ENCODE assay signal across 1 cellular context in the genomic region with DNA sequence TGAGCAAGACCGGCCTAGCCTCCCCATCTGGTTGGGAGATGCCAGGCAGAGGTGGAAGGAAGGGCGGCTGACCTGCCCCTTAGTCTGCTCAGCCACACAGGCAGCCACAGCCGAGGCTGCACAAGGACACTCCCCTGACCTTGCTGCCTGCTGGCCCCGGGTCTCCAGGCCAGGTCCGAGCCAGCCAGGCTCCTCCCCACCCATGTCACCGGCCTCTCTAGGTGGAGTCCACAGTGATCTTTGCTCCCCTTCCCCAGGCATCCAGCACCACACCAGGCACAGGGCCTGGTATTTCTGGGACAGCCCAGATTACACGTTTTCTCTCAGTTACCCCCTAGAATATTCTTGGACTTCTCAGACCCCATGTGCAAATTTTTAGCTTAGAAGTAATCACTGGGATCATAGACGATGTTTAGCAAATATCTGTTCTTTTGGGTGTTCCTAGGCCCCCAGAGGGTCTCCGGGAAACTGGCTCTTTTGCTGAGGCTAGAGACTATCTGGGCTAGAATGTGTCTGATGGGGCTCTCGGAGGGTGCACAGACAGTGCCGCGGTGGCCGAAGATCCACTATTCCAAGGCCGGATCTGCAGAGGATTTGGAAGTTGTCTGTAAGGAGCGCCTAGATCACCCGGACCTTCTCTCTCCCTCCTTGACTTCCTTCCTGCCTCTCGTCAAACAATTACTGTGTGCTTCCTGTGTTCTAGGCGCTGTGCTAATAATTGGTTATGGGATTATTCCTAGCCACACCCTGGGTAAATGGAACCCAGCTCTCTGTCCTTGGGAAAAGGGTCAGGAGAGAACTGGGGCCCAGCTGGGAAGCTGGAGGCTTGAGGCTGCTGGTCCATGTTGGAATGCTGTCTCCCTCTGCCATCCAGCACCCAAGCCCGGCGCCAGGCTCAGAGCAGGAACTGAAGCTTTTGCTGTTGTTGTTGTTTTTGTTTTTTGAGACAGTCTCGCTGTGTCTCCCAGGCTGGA.
A peak's percentile ranks its signal among the peaks of the same experiment; 100 is the strongest.
TF ChIP-seq lines count a peak whose summit lies in the region.

No MANE protein-coding gene starts in this region.

TF ChIP-seq in HepG2, 621 proteins besides CTCF, POLR2A, EP300 and RAD21 (continued from another document and continues in another):
- TF ChIP-seq KDM3A (CRISPR knock-in tag; IDR thresholded peaks at IDR 0.05; ENCODE audit: low read depth) (peak; percentile 69; the same call in 1 of the 2 replicates), YEATS4 (CRISPR knock-in tag; IDR thresholded peaks at IDR 0.05; ENCODE audit: borderline replicate concordance) (peak; percentile 54; the same call in 1 of the 2 replicates), CREB1 (IDR thresholded peaks at IDR 0.05) (no peak), CREB1 (CRISPR knock-in tag; IDR thresholded peaks at IDR 0.05) (no peak), SMAD1 (CRISPR knock-in tag; IDR thresholded peaks at IDR 0.05; ENCODE audit: borderline replicate concordance, low read depth) (no peak; the same call in 1 of the 2 replicates), PHF20 (CRISPR knock-in tag; IDR thresholded peaks at IDR 0.05) (no peak), ZNF562 (CRISPR knock-in tag; IDR thresholded peaks at IDR 0.05; ENCODE audit: borderline replicate concordance) (no peak), ARNT2 (CRISPR knock-in tag; IDR thresholded peaks at IDR 0.05; ENCODE audit: low read depth) (peak; percentile 14; the same call in 1 of the 2 replicates), TOE1 (CRISPR knock-in tag; IDR thresholded peaks at IDR 0.05) (no peak), GABPA (IDR thresholded peaks at IDR 0.05; ENCODE audit: low read depth, low read length) (no peak), GABPA (CRISPR knock-in tag; IDR thresholded peaks at IDR 0.05; ENCODE audit: low read depth) (peak; percentile 29; the same call in 1 of the 2 replicates), ZNF891 (CRISPR knock-in tag; IDR thresholded peaks at IDR 0.05) (no peak; the same call in none of the 2 replicates), MTA1 (CRISPR knock-in tag; IDR thresholded peaks at IDR 0.05; ENCODE audit: borderline replicate concordance) (no peak; the same call in 1 of the 2 replicates), SRF (IDR thresholded peaks at IDR 0.05; ENCODE audit: low read depth, low read length) (no peak), NBN (conservative IDR thresholded peaks at IDR 0.05) (no peak), ZNF605 (CRISPR knock-in tag; IDR thresholded peaks at IDR 0.05) (peak; percentile 80), ELF1 (CRISPR knock-in tag; IDR thresholded peaks at IDR 0.05) (peak; percentile 33; the same call in 1 of the 2 replicates), ZNF337 (CRISPR knock-in tag; IDR thresholded peaks at IDR 0.05; ENCODE audit: borderline replicate concordance, low read depth) (peak; percentile 19; the same call in 1 of the 2 replicates), ZNF7 (CRISPR knock-in tag; IDR thresholded peaks at IDR 0.05) (no peak), ZNF207 (IDR thresholded peaks at IDR 0.05; ENCODE audit: borderline replicate concordance) (no peak), KAT7 (CRISPR knock-in tag; IDR thresholded peaks at IDR 0.05; ENCODE audit: borderline replicate concordance) (no peak), FOXP1 (IDR thresholded peaks at IDR 0.05) (no peak), FOXP1 (CRISPR knock-in tag; IDR thresholded peaks at IDR 0.05) (peak; percentile 32; the same call in 1 of the 2 replicates), ZNF253 (CRISPR knock-in tag; IDR thresholded peaks at IDR 0.05; ENCODE audit: borderline replicate concordance) (no peak), ZNF12 (CRISPR knock-in tag; IDR thresholded peaks at IDR 0.05) (no peak), ZSCAN12 (CRISPR knock-in tag; IDR thresholded peaks at IDR 0.05) (no peak), ZBTB7A (CRISPR knock-in tag; IDR thresholded peaks at IDR 0.05) (peak; percentile 56; the same call in 1 of the 2 replicates), FOXC1 (CRISPR knock-in tag; IDR thresholded peaks at IDR 0.05; ENCODE audit: borderline replicate concordance) (no peak), JARID2 (CRISPR knock-in tag; IDR thresholded peaks at IDR 0.05; ENCODE audit: insufficient replicate concordance) (no peak), ZNF282 (IDR thresholded peaks at IDR 0.05; ENCODE audit: partially characterized antibody) (no peak), RCOR2 (CRISPR knock-in tag; IDR thresholded peaks at IDR 0.05) (peak; percentile 78), ZNF549 (CRISPR knock-in tag; IDR thresholded peaks at IDR 0.05) (no peak), ZBTB42 (CRISPR knock-in tag; IDR thresholded peaks at IDR 0.05) (no peak; the same call in 1 of the 2 replicates), SNAPC2 (CRISPR knock-in tag; IDR thresholded peaks at IDR 0.05) (no peak), ZNF3 (CRISPR knock-in tag; IDR thresholded peaks at IDR 0.05) (0 out of 2 replicates have a peak, but pooled peaks have one; percentile 28), ZNF292 (CRISPR knock-in tag; IDR thresholded peaks at IDR 0.05; ENCODE audit: borderline replicate concordance, low read depth) (peak; percentile 73), ZFP36 (IDR thresholded peaks at IDR 0.05; ENCODE audit: borderline replicate concordance, low read depth, low read length, partially characterized antibody) (no peak), ZBTB1 (CRISPR knock-in tag; IDR thresholded peaks at IDR 0.05; ENCODE audit: borderline replicate concordance) (no peak)
- TF ChIP-seq, protein P1, sequence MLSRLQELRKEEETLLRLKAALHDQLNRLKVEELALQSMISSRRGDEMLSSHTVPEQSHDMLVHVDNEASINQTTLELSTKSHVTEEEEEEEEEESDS (CRISPR knock-in tag; IDR thresholded peaks at IDR 0.05; ENCODE audit: borderline replicate concordance), result no peak
- TF ChIP-seq, protein P2, sequence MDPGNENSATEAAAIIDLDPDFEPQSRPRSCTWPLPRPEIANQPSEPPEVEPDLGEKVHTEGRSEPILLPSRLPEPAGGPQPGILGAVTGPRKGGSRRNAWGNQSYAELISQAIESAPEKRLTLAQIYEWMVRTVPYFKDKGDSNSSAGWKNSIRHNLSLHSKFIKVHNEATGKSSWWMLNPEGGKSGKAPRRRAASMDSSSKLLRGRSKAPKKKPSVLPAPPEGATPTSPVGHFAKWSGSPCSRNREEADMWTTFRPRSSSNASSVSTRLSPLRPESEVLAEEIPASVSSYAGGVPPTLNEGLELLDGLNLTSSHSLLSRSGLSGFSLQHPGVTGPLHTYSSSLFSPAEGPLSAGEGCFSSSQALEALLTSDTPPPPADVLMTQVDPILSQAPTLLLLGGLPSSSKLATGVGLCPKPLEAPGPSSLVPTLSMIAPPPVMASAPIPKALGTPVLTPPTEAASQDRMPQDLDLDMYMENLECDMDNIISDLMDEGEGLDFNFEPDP (CRISPR knock-in tag; conservative IDR thresholded peaks at IDR 0.05), result no peak
- TF ChIP-seq, protein P3, sequence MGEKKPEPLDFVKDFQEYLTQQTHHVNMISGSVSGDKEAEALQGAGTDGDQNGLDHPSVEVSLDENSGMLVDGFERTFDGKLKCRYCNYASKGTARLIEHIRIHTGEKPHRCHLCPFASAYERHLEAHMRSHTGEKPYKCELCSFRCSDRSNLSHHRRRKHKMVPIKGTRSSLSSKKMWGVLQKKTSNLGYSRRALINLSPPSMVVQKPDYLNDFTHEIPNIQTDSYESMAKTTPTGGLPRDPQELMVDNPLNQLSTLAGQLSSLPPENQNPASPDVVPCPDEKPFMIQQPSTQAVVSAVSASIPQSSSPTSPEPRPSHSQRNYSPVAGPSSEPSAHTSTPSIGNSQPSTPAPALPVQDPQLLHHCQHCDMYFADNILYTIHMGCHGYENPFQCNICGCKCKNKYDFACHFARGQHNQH (CRISPR knock-in tag; IDR thresholded peaks at IDR 0.05), result peak; percentile 55; the same call in 1 of the 2 replicates
- TF ChIP-seq, protein P4, sequence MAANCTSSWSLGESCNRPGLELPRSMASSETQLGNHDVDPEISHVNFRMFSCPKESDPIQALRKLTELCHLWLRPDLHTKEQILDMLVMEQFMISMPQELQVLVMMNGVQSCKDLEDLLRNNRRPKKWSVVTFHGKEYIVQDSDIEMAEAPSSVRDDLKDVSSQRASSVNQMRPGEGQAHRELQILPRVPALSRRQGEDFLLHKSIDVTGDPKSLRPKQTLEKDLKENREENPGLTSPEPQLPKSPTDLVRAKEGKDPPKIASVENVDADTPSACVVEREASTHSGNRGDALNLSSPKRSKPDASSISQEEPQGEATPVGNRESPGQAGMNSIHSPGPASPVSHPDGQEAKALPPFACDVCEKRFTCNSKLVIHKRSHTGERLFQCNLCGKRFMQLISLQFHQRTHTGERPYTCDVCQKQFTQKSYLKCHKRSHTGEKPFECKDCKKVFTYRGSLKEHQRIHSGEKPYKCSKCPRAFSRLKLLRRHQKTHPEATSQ (CRISPR knock-in tag; IDR thresholded peaks at IDR 0.05; ENCODE audit: borderline replicate concordance), result no peak
- TF ChIP-seq, protein P5, sequence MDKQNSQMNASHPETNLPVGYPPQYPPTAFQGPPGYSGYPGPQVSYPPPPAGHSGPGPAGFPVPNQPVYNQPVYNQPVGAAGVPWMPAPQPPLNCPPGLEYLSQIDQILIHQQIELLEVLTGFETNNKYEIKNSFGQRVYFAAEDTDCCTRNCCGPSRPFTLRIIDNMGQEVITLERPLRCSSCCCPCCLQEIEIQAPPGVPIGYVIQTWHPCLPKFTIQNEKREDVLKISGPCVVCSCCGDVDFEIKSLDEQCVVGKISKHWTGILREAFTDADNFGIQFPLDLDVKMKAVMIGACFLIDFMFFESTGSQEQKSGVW (CRISPR knock-in tag; IDR thresholded peaks at IDR 0.05; ENCODE audit: borderline replicate concordance), result no peak
- TF ChIP-seq, protein P6, sequence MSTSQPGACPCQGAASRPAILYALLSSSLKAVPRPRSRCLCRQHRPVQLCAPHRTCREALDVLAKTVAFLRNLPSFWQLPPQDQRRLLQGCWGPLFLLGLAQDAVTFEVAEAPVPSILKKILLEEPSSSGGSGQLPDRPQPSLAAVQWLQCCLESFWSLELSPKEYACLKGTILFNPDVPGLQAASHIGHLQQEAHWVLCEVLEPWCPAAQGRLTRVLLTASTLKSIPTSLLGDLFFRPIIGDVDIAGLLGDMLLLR (CRISPR knock-in tag; IDR thresholded peaks at IDR 0.05), result no peak
- TF ChIP-seq, protein P7, sequence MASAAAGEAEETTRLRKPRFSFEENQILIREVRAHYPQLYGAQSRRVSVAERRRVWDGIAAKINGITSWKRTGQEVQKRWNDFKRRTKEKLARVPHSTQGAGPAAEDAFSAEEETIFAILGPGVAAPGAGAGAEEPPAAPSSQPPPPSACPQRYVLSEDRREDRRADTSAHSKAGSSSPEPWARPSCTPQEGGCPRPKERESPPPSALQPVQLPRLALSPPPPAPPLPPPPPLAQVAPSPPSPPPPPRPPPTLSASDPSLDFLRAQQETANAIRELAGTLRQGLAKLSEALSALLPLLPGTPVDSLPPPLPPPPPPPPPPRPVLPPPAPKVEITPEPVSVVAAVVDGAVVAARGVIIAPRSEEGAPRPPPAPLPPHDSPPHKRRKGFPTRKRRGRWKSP (CRISPR knock-in tag; IDR thresholded peaks at IDR 0.05), result peak; percentile 78; the same call in 1 of the 2 replicates
- TF ChIP-seq, protein P8, sequence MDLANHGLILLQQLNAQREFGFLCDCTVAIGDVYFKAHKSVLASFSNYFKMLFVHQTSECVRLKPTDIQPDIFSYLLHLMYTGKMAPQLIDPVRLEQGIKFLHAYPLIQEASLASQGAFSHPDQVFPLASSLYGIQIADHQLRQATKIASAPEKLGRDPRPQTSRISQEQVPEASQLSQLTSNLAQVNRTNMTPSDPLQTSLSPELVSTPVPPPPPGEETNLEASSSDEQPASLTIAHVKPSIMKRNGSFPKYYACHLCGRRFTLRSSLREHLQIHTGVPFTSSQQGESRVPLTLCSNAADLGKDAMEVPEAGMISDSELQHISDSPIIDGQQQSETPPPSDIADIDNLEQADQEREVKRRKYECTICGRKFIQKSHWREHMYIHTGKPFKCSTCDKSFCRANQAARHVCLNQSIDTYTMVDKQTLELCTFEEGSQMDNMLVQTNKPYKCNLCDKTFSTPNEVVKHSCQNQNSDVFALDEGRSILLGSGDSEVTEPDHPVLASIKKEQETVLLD (CRISPR knock-in tag; IDR thresholded peaks at IDR 0.05; ENCODE audit: low read depth), result no peak
- TF ChIP-seq, protein P9, sequence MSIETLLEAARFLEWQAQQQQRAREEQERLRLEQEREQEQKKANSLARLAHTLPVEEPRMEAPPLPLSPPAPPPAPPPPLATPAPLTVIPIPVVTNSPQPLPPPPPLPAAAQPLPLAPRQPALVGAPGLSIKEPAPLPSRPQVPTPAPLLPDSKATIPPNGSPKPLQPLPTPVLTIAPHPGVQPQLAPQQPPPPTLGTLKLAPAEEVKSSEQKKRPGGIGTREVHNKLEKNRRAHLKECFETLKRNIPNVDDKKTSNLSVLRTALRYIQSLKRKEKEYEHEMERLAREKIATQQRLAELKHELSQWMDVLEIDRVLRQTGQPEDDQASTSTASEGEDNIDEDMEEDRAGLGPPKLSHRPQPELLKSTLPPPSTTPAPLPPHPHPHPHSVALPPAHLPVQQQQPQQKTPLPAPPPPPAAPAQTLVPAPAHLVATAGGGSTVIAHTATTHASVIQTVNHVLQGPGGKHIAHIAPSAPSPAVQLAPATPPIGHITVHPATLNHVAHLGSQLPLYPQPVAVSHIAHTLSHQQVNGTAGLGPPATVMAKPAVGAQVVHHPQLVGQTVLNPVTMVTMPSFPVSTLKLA (IDR thresholded peaks at IDR 0.05), result no peak
- TF ChIP-seq, protein P10, sequence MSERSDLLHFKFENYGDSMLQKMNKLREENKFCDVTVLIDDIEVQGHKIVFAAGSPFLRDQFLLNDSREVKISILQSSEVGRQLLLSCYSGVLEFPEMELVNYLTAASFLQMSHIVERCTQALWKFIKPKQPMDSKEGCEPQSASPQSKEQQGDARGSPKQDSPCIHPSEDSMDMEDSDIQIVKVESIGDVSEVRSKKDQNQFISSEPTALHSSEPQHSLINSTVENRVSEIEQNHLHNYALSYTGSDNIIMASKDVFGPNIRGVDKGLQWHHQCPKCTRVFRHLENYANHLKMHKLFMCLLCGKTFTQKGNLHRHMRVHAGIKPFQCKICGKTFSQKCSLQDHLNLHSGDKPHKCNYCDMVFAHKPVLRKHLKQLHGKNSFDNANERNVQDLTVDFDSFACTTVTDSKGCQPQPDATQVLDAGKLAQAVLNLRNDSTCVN (CRISPR knock-in tag; IDR thresholded peaks at IDR 0.05; ENCODE audit: borderline replicate concordance), result peak; percentile 86; the same call in 1 of the 2 replicates
- TF ChIP-seq, protein P11, sequence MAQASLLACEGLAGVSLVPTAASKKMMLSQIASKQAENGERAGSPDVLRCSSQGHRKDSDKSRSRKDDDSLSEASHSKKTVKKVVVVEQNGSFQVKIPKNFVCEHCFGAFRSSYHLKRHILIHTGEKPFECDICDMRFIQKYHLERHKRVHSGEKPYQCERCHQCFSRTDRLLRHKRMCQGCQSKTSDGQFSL (CRISPR knock-in tag; IDR thresholded peaks at IDR 0.05), result no peak
- TF ChIP-seq, protein P12, sequence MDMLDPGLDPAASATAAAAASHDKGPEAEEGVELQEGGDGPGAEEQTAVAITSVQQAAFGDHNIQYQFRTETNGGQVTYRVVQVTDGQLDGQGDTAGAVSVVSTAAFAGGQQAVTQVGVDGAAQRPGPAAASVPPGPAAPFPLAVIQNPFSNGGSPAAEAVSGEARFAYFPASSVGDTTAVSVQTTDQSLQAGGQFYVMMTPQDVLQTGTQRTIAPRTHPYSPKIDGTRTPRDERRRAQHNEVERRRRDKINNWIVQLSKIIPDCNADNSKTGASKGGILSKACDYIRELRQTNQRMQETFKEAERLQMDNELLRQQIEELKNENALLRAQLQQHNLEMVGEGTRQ (IDR thresholded peaks at IDR 0.05; ENCODE audit: low read depth, low read length), result no peak
- TF ChIP-seq, protein P12 (CRISPR knock-in tag; IDR thresholded peaks at IDR 0.05; ENCODE audit: borderline replicate concordance), result no peak; the same call in 1 of the 2 replicates
